8 cellular contexts compared by ENCODE assay signal in genomic region chr3:172750069-172750367, GRCh38. TPM values are rescaled to one million over a fixed set of nuclear protein-coding genes. Genes with fewer than 3 reads are reported as not detected.
A peak's percentile ranks its signal among the peaks of the same experiment; 100 is the strongest.
DNase-seq lines count a peak whose midpoint lies in the region; ATAC-seq and TF ChIP-seq lines count a peak whose summit lies in the region.

No MANE protein-coding gene starts in this region.

- H3K9me2 ChIP-seq in Karpas-422 (replicated peaks; ENCODE audit: insufficient read depth, low read length), result no peaks in the 10 kb centered on the region

- H2AFZ ChIP-seq in Karpas-422 (ENCODE audit: low read length) (peak overlapping the region; percentile 80), neural progenitor cell (replicated peaks) (peak overlapping the region; percentile 89)

- no peaks in the 10 kb centered on the region for H3K36me3 ChIP-seq in CD4-positive, alpha-beta memory T cell (ENCODE audit: insufficient read depth, low read length)
- H3K36me3 ChIP-seq in Karpas-422 (ENCODE audit: insufficient read depth, low read length), result peaks cover 10% of the 10 kb centered on the region; the same call in 1 of the 2 replicates
- no peaks in the 10 kb centered on the region for H3K36me3 ChIP-seq in ectodermal cell (ENCODE audit: control insufficient read depth, insufficient read depth, low read length)
- H3K36me3 ChIP-seq in neural progenitor cell, result peaks cover 23% of the 10 kb centered on the region

- H3K36me3 Mint-ChIP-seq in CD4-positive, alpha-beta memory T cell, result peaks cover 0 to 3% of the 10 kb centered on the region in 2 donors
- peaks cover 13% of the 10 kb centered on the region for H3K36me3 Mint-ChIP-seq in neural progenitor cell

- intact Hi-C loops in CD4-positive, alpha-beta memory T cell (cut with micrococcal nuclease), result loop anchor here (1.0 to 5.0 kb wide), 5 partner anchors 39 to 1880 kb away; partner anchors contain the start of genes EIF5A2, FNDC3B, NCEH1 and RPL22L1

- H3K9me3 Mint-ChIP-seq in CD4-positive, alpha-beta memory T cell, result peaks cover 0 to 2% (median 0%) of the 10 kb centered on the region in 8 donors
- no peaks in the 10 kb centered on the region for H3K9me3 Mint-ChIP-seq in neural progenitor cell

- H3K4me3 ChIP-seq in CD4-positive, alpha-beta memory T cell (ENCODE audit: low read length in 2 of 2), result peak overlapping the region; percentile 36 to 54
- H3K4me3 ChIP-seq in Karpas-422 (ENCODE audit: low read length) (peak overlapping the region; percentile 57), ectodermal cell (ENCODE audit: insufficient read depth, low read depth, low read length) (peak overlapping the region; percentile 24), neural progenitor cell (peak overlapping the region; percentile 95)

- TF ChIP-seq CTCF in neural progenitor cell (IDR thresholded peaks at IDR 0.05), result no peak
- no peak for TF ChIP-seq CTCF in GM10266 (IDR thresholded peaks at IDR 0.05; ENCODE audit: control insufficient read depth, insufficient read depth, low read depth, missing control alignments)

- ATAC-seq in GM18498 (IDR thresholded peaks at IDR 0.05; ENCODE audit: unreplicated experiment), result no peak

- H3F3A ChIP-seq in neural progenitor cell (ENCODE audit: low read depth), result no peaks in the 10 kb centered on the region

- H3K27ac Mint-ChIP-seq in CD4-positive, alpha-beta memory T cell, result peak overlapping the region; percentile 84 to 96 (median 94)
- H3K27ac Mint-ChIP-seq in neural progenitor cell, result peak overlapping the region; percentile 100

- H3K27ac ChIP-seq in CD4-positive, alpha-beta memory T cell (ENCODE audit: low read depth, low read length), result peak overlapping the region; percentile 59
- H3K27ac ChIP-seq in Karpas-422 (ENCODE audit: low read length), result no peak overlapping the region
- H3K27ac ChIP-seq in ectodermal cell (ENCODE audit: insufficient read depth, low read depth, low read length, poor library complexity, severe bottlenecking), result peak overlapping the region; percentile 79
- no peak overlapping the region for H3K27ac ChIP-seq in neural progenitor cell

- DNase-seq in CD4-positive, alpha-beta memory T cell, result no peak
- DNase-seq in Karpas-422 (no peak), neural progenitor cell (ENCODE audit: low spot score) (no peak), ACHN (no peak), NOMO-1 treated with DMSO at 0.1 percent for 48 hours (lab: John Stamatoyannopoulos, UW; ENCODE audit: unreplicated experiment) (no peak), GM10266 (ENCODE audit: extremely low spot score) (no peak)

- peaks cover 22% of the 10 kb centered on the region for H3K4me1 ChIP-seq in CD4-positive, alpha-beta memory T cell (ENCODE audit: insufficient read depth, low read length)
- H3K4me1 ChIP-seq in Karpas-422 (ENCODE audit: low read length) (peaks cover 20% of the 10 kb centered on the region), ectodermal cell (ENCODE audit: control insufficient read depth, insufficient read depth, low read length) (no peaks in the 10 kb centered on the region), neural progenitor cell (peaks cover 12% of the 10 kb centered on the region)

- H3K4me2 ChIP-seq in Karpas-422 (ENCODE audit: low read depth, low read length, poor library complexity, severe bottlenecking) (peak overlapping the region; percentile 82), neural progenitor cell (peak overlapping the region; percentile 76)

- CTCF ChIA-PET in CD4-positive, alpha-beta memory T cell (lab: Charles Lee; ENCODE audit: partially characterized antibody), result interaction anchor here (0.8 to 1.7 kb wide), 9 partner anchors 9 to 474 kb away, joined by 3 to 7 read pairs (median 3); partner anchors contain the start of gene NCEH1

- peak overlapping the region; percentile 94 to 99 (median 98) for H3K4me3 Mint-ChIP-seq in CD4-positive, alpha-beta memory T cell
- peak overlapping the region; percentile 100 for H3K4me3 Mint-ChIP-seq in neural progenitor cell

- H4K20me1 ChIP-seq in Karpas-422 (ENCODE audit: insufficient read depth, low read depth, low read length) (no peaks in the 10 kb centered on the region), neural progenitor cell (ENCODE audit: low read depth) (peaks cover 29% of the 10 kb centered on the region)

- H3K4me1 Mint-ChIP-seq in CD4-positive, alpha-beta memory T cell, result peaks cover 16 to 35% (median 25%) of the 10 kb centered on the region in 4 donors
- H3K4me1 Mint-ChIP-seq in neural progenitor cell, result peaks cover 21% of the 10 kb centered on the region

- H3K79me2 ChIP-seq in Karpas-422 (ENCODE audit: low read length), result peaks cover 43% of the 10 kb centered on the region
- peaks cover 44% of the 10 kb centered on the region for H3K79me2 ChIP-seq in neural progenitor cell (ENCODE audit: low read depth)

- H3K9ac ChIP-seq in Karpas-422 (ENCODE audit: low read length) (peak overlapping the region; percentile 59), neural progenitor cell (no peak overlapping the region)

- WGBS in ectodermal cell, 2 experiments, result 41 to 44% methylated on average over 9 of the region's 9 CpGs

- POLR2A ChIA-PET in CD4-positive, alpha-beta memory T cell (lab: Charles Lee; ENCODE audit: partially characterized antibody), result interaction anchor here (0.6 to 1.6 kb wide), 5 partner anchors 9 to 154 kb away, joined by 3 to 9 read pairs (median 3); partner anchors contain the start of gene NCEH1

- in situ Hi-C loops in ACHN (cut with HindIII; ENCODE audit: low pct_ligation_motif_present, low pct_unique_long_range_greater_than_20kb, low sequenced_read_pairs), result no loop called here

- no peaks in the 10 kb centered on the region for H3K9me3 ChIP-seq in CD4-positive, alpha-beta memory T cell (ENCODE audit: control insufficient read depth in 1 of 2, low read length in 2 of 2)
- H3K9me3 ChIP-seq in Karpas-422 (ENCODE audit: low read length) (no peaks in the 10 kb centered on the region), ectodermal cell (ENCODE audit: control insufficient read depth, low read length) (no peaks in the 10 kb centered on the region), neural progenitor cell (ENCODE audit: low read depth) (no peaks in the 10 kb centered on the region)

- H3K27me3 Mint-ChIP-seq in CD4-positive, alpha-beta memory T cell, result no peaks in the 10 kb centered on the region
- no peaks in the 10 kb centered on the region for H3K27me3 Mint-ChIP-seq in neural progenitor cell (ENCODE audit: insufficient read depth, low read depth)

- H3K27me3 ChIP-seq in CD4-positive, alpha-beta memory T cell (ENCODE audit: insufficient read depth, low read length), result no peaks in the 10 kb centered on the region
- H3K27me3 ChIP-seq in Karpas-422 (ENCODE audit: low read length) (no peaks in the 10 kb centered on the region), ectodermal cell (ENCODE audit: control insufficient read depth, insufficient read depth, low read length, poor library complexity, severe bottlenecking) (no peaks in the 10 kb centered on the region), neural progenitor cell (no peaks in the 10 kb centered on the region)

RNA-seq across cellular contexts. Expression of gene ECT2, which starts 0.5 kb away (rescaled TPM):
- total RNA-seq in CD4-positive, alpha-beta memory T cell, result 1 to 10 TPM; 2.4 to 2.9 TPM
- polyA plus RNA-seq in CD4-positive, alpha-beta memory T cell, result 1 to 10 TPM; 1.2 to 2.4 TPM
- total RNA-seq in Karpas-422 (2014; rRNA removed; shearing (Covaris generic); ENCODE audit: low replicate concordance), result 15.4 and 25.6 TPM in 2 replicates
- polyA plus RNA-seq in ectodermal cell (2013, experiment 1 of 4), result 81.9 TPM
- polyA plus RNA-seq in ectodermal cell (2013, experiment 2 of 4), result 80.6 TPM
- 80.2 TPM for polyA plus RNA-seq in ectodermal cell (2013, experiment 3 of 4)
- 79.8 TPM for polyA plus RNA-seq in ectodermal cell (2013, experiment 4 of 4)
- 163 and 267 TPM in 2 replicates for total RNA-seq in neural progenitor cell (ENCODE audit: low replicate concordance)

RNA-seq across cellular contexts. Expression of gene NCEH1, which starts 39.2 kb away (rescaled TPM):
- 1 to 10 TPM; 3.9 to 5.1 TPM for total RNA-seq in CD4-positive, alpha-beta memory T cell
- polyA plus RNA-seq in CD4-positive, alpha-beta memory T cell, result 1 to 10 TPM; 2.1 to 3.0 TPM
- total RNA-seq in Karpas-422 (2014; rRNA removed; shearing (Covaris generic); ENCODE audit: low replicate concordance), result 4.3 and 4.7 TPM in 2 replicates
- 5.2 TPM for polyA plus RNA-seq in ectodermal cell (2013, experiment 1 of 4)
- polyA plus RNA-seq in ectodermal cell (2013, experiment 2 of 4), result 3.2 TPM
- polyA plus RNA-seq in ectodermal cell (2013, experiment 3 of 4), result 2.8 TPM
- polyA plus RNA-seq in ectodermal cell (2013, experiment 4 of 4), result 2.9 TPM
- total RNA-seq in neural progenitor cell (ENCODE audit: low replicate concordance), result 3.7 and 7.7 TPM in 2 replicates

Comparison
In these comparisons a context has a peak if more than half of its experiments do, and no peak if none do; other contexts are left out.
1. H3K27ac ChIP-seq: peak in CD4-positive, alpha-beta memory T cell (single experiment) and ectodermal cell (single experiment); none in Karpas-422 (single experiment) and neural progenitor cell (single experiment).
2. H3K4me3 ChIP-seq: peak in every context shown above with its lines; median percentile 95 in neural progenitor cell; 57 in Karpas-422; 45 in CD4-positive, alpha-beta memory T cell; 24 in ectodermal cell.